ENCODE assay signal across 1 cellular context in genomic region chr6:88870728-88871330, GRCh38.
TF ChIP-seq lines count a peak whose summit lies in the region.

No MANE protein-coding gene starts in this region.

TF ChIP-seq in K562, 482 proteins besides CTCF, POLR2A, EP300 and RAD21 (continued from another document):
- no peak for TF ChIP-seq ZNF511 (CRISPR knock-in tag; IDR thresholded peaks at IDR 0.05)
- TF ChIP-seq ARID3A (IDR thresholded peaks at IDR 0.05; ENCODE audit: borderline replicate concordance, low read depth, low read length): peak; percentile 56; the same call in 1 of the 2 replicates
- no peak for TF ChIP-seq ZNF695 (CRISPR knock-in tag; IDR thresholded peaks at IDR 0.05)
- TF ChIP-seq ZNF644 (tag; IDR thresholded peaks at IDR 0.05; ENCODE audit: low read depth): 0 out of 2 replicates have a peak, but pooled peaks have one; percentile 36
- TF ChIP-seq TBP (optimal IDR thresholded peaks at IDR 0.05; ENCODE audit: low read depth, low read length): no peak
- TF ChIP-seq CBX2 (IDR thresholded peaks at IDR 0.05; ENCODE audit: insufficient read depth, low read length, poor library complexity, severe bottlenecking): no peak
- TF ChIP-seq CBX8 (IDR thresholded peaks at IDR 0.05; ENCODE audit: borderline replicate concordance, extremely low read depth, low read depth, low read length, poor library complexity, severe bottlenecking): no peak
- TF ChIP-seq PKNOX1 (IDR thresholded peaks at IDR 0.05): no peak
- no peak for TF ChIP-seq ZNF24 (IDR thresholded peaks at IDR 0.05)
- TF ChIP-seq ZNF134 (CRISPR knock-in tag; conservative IDR thresholded peaks at IDR 0.05): no peak
- no peak for TF ChIP-seq POLR2G (IDR thresholded peaks at IDR 0.05; ENCODE audit: low read depth, low read length)
- TF ChIP-seq E2F1 (CRISPR knock-in tag; IDR thresholded peaks at IDR 0.05): no peak
- no peak for TF ChIP-seq BMI1 (IDR thresholded peaks at IDR 0.05; ENCODE audit: low read length)
- no peak for TF ChIP-seq PBX2 (CRISPR knock-in tag; IDR thresholded peaks at IDR 0.05; ENCODE audit: low read depth)
- 0 out of 2 replicates have a peak, but pooled peaks have one; percentile 43 for TF ChIP-seq PBX2 (tag; conservative IDR thresholded peaks at IDR 0.05; ENCODE audit: low read depth)
